In genomic region chr4:151417164-151417571, GRCh38 we compare ENCODE assay signal across 18 cellular contexts. TPM values are rescaled to one million over a fixed set of nuclear protein-coding genes. Genes with fewer than 3 reads are reported as not detected.
DNase-seq lines count a peak whose midpoint lies in the region; ATAC-seq, FAIRE-seq and TF ChIP-seq lines count a peak whose summit lies in the region.
"Had no signal": no experiment of that assay in that cellular context is flagged by ENCODE, and none has a peak within 500 bp of the region (broad histone marks: within the 10 kb centered on the region; RNA-seq: fewer than 3 reads in every experiment).

No MANE protein-coding gene starts in this region.

- no peaks in the 10 kb centered on the region for H3K27me3 ChIP-seq in HepG2 (ENCODE audit: control insufficient read depth in 1 of 2, insufficient read depth in 2 of 2, low read length in 2 of 2)
- H3K27me3 ChIP-seq in right lobe of liver = no peaks in the 10 kb centered on the region
- H3K27me3 ChIP-seq: testis had no signal

- H4K20me1 ChIP-seq in HepG2 (ENCODE audit: insufficient read depth, low read length) = no peaks in the 10 kb centered on the region

- H3K36me3 ChIP-seq in HepG2 (replicated peaks in 1 of 2; ENCODE audit: control insufficient read depth in 1 of 2, insufficient read depth in 2 of 2, low read length in 2 of 2) (no peaks in the 10 kb centered on the region), right lobe of liver (no peaks in the 10 kb centered on the region)
- H3K36me3 ChIP-seq: spleen had no signal

- TF ChIP-seq POLR2A in HepG2 (IDR thresholded peaks at IDR 0.05; ENCODE audit: insufficient read depth in 1 of 2, low read depth in 2 of 2, low read length in 2 of 2) = no peak
- no peak for TF ChIP-seq POLR2A in right lobe of liver (IDR thresholded peaks at IDR 0.05)

- intact Hi-C loops in HepG2 (cut with micrococcal nuclease; ENCODE audit: unreplicated experiment) (no loop called here), right lobe of liver (cut with DNase I) (no loop called here)

- POLR2A ChIA-PET in HepG2 (lab: Yijun Ruan, JAX) = no interaction called here

- peak; percentile 85 for ATAC-seq in HepG2
- ATAC-seq in right lobe of liver = no peak
- no peak for ATAC-seq in GM21447 (IDR thresholded peaks at IDR 0.05; ENCODE audit: unreplicated experiment)
- ATAC-seq in GM19023 (IDR thresholded peaks at IDR 0.05; ENCODE audit: unreplicated experiment) = no peak
- no peak for ATAC-seq in GM18511 (IDR thresholded peaks at IDR 0.05; ENCODE audit: unreplicated experiment)
- ATAC-seq: A549; effector memory CD8-positive, alpha-beta T cell had no signal

- H3K9me3 ChIP-seq in HepG2 (ENCODE audit: low read length) = no peaks in the 10 kb centered on the region
- H3K9me3 ChIP-seq in right lobe of liver = no peaks in the 10 kb centered on the region
- H3K9me3 ChIP-seq: A549, spleen, testis had no signal

- TF ChIP-seq CTCF in HepG2 (CRISPR knock-in tag; IDR thresholded peaks at IDR 0.05) (0 out of 2 replicates have a peak, but pooled peaks have one; percentile 20), right lobe of liver (IDR thresholded peaks at IDR 0.05) (no peak)

- no peak overlapping the region for H2AFZ ChIP-seq in HepG2 (ENCODE audit: low read length)

- H3K79me2 ChIP-seq in HepG2 (ENCODE audit: insufficient read depth, low read length) = peaks cover 4% of the 10 kb centered on the region

- H3K4me3 ChIP-seq in HepG2 (replicated peaks in 1 of 3; ENCODE audit: insufficient read depth in 1 of 3, low read depth in 2 of 3, low read length in 3 of 3) (no peak overlapping the region), right lobe of liver (no peak overlapping the region)
- H3K4me3 ChIP-seq: A549, spleen, testis had no signal

- H3K4me1 ChIP-seq in HepG2 (ENCODE audit: insufficient read depth, low read length) = peaks cover 26% of the 10 kb centered on the region
- H3K4me1 ChIP-seq in right lobe of liver = no peaks in the 10 kb centered on the region
- H3K4me1 ChIP-seq: spleen, testis had no signal

- in situ Hi-C loops in HepG2 (cut with HindIII; ENCODE audit: extremely low pct_ligation_motif_present, low pct_unique_long_range_greater_than_20kb) = no loop called here

- 83% methylated on average over 5 of the region's 5 CpGs for WGBS in HepG2 (ENCODE audit: low lambda C conversion rate)
- 76% methylated on average over 4 of the region's 5 CpGs for WGBS in right lobe of liver (ENCODE audit: insufficient coverage, low coverage, low lambda C conversion rate, missing lambda C conversion rate)

- DNase-seq in HepG2 (ENCODE audit: low spot score) (peak; percentile 46), right lobe of liver (no peak), RKO (ENCODE audit: low spot score) (peak; percentile 11), fibroblast of gingiva (ENCODE audit: low read depth) (peak; percentile 34)
- no peak for DNase-seq in activated CD4-positive, alpha-beta T cell treated with anti-CD3 and anti-CD28 coated beads for 1 hour
- DNase-seq: activated CD4-positive, alpha-beta T cell treated with anti-CD3 and anti-CD28 coated beads, Interleukin-2, amount 10 ng/mL, durations not matched to agents 7 days and 5 days; anterior cingulate cortex; effector memory CD8-positive, alpha-beta T cell; NCI-H1105 treated with DMSO at 0.1 percent for 48 hours; NCI-H446; spleen; testis had no signal

- TF ChIP-seq RAD21 in HepG2 (CRISPR knock-in tag; IDR thresholded peaks at IDR 0.05) = no peak

- CTCF ChIA-PET in HepG2 (lab: Yijun Ruan, JAX; ENCODE audit: low intra/inter-chr PET ratio, low total read pairs) = no interaction called here

- H3K27ac ChIP-seq in HepG2 (ENCODE audit: extremely low read length, insufficient read depth, low read length) = no peak overlapping the region
- H3K27ac ChIP-seq in right lobe of liver = no peak overlapping the region
- H3K27ac ChIP-seq: A549, spleen, testis had no signal

- no TSS peak for BruUV-seq in HepG2 (replicated peaks; lab: Mats Ljungman, UMichigan)

- H3K9ac ChIP-seq in HepG2 (ENCODE audit: insufficient read depth, low read depth, low read length) = no peak overlapping the region

- TF ChIP-seq EP300 in HepG2 (IDR thresholded peaks at IDR 0.05; ENCODE audit: low read depth in 2 of 2, low read length in 2 of 2) (no peak), HepG2 (CRISPR knock-in tag; IDR thresholded peaks at IDR 0.05; ENCODE audit: borderline replicate concordance) (no peak)

- FAIRE-seq in HepG2 (lab: Jason Lieb, UNC) = peak; percentile 39
- FAIRE-seq: A549 had no signal

- peak overlapping the region; percentile 45; the same call in 1 of the 2 replicates for H3K4me2 ChIP-seq in HepG2 (ENCODE audit: low read depth, low read length)
- H3K4me2 ChIP-seq: A549 had no signal

TF ChIP-seq in HepG2, 621 proteins besides CTCF, POLR2A, EP300 and RAD21 (continues in another document):
- no peak for TF ChIP-seq PHF8 (CRISPR knock-in tag; IDR thresholded peaks at IDR 0.05)
- no peak for TF ChIP-seq TARDBP (CRISPR knock-in tag; IDR thresholded peaks at IDR 0.05)
- TF ChIP-seq, protein P1, sequence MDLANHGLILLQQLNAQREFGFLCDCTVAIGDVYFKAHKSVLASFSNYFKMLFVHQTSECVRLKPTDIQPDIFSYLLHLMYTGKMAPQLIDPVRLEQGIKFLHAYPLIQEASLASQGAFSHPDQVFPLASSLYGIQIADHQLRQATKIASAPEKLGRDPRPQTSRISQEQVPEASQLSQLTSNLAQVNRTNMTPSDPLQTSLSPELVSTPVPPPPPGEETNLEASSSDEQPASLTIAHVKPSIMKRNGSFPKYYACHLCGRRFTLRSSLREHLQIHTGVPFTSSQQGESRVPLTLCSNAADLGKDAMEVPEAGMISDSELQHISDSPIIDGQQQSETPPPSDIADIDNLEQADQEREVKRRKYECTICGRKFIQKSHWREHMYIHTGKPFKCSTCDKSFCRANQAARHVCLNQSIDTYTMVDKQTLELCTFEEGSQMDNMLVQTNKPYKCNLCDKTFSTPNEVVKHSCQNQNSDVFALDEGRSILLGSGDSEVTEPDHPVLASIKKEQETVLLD (CRISPR knock-in tag; IDR thresholded peaks at IDR 0.05; ENCODE audit: low read depth) = no peak
- TF ChIP-seq, protein P2, sequence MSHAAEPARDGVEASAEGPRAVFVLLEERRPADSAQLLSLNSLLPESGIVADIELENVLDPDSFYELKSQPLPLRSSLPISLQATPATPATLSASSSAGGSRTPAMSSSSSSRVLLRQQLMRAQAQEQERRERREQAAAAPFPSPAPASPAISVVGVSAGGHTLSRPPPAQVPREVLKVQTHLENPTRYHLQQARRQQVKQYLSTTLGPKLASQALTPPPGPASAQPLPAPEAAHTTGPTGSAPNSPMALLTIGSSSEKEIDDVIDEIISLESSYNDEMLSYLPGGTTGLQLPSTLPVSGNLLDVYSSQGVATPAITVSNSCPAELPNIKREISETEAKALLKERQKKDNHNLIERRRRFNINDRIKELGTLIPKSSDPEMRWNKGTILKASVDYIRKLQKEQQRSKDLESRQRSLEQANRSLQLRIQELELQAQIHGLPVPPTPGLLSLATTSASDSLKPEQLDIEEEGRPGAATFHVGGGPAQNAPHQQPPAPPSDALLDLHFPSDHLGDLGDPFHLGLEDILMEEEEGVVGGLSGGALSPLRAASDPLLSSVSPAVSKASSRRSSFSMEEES (CRISPR knock-in tag; IDR thresholded peaks at IDR 0.05) = no peak
- TF ChIP-seq, protein P3, sequence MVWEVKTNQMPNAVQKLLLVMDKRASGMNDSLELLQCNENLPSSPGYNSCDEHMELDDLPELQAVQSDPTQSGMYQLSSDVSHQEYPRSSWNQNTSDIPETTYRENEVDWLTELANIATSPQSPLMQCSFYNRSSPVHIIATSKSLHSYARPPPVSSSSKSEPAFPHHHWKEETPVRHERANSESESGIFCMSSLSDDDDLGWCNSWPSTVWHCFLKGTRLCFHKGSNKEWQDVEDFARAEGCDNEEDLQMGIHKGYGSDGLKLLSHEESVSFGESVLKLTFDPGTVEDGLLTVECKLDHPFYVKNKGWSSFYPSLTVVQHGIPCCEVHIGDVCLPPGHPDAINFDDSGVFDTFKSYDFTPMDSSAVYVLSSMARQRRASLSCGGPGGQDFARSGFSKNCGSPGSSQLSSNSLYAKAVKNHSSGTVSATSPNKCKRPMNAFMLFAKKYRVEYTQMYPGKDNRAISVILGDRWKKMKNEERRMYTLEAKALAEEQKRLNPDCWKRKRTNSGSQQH (CRISPR knock-in tag; IDR thresholded peaks at IDR 0.05; ENCODE audit: low read depth) = no peak
- no peak for TF ChIP-seq ZNF331 (CRISPR knock-in tag; IDR thresholded peaks at IDR 0.05)
- TF ChIP-seq NFYC (CRISPR knock-in tag; IDR thresholded peaks at IDR 0.05) = 0 out of 2 replicates have a peak, but pooled peaks have one; percentile 39
- TF ChIP-seq ZNF841 (CRISPR knock-in tag; IDR thresholded peaks at IDR 0.05; ENCODE audit: borderline replicate concordance) = no peak

RNA-seq across cellular contexts. Expression of gene FHIP1A, which starts 8.2 kb away (rescaled TPM):
- total RNA-seq in HepG2 (2016; rRNA removed; fragmentation: Illumina TruSeq; extraction: Trizol) = 2.9 and 6.2 TPM in 2 replicates
- total RNA-seq in HepG2 (2016; cell fraction: cytosol; rRNA removed; fragmentation: Illumina TruSeq; extraction: Trizol; ENCODE audit: low read depth) = 5.3 and 6.2 TPM in 2 replicates
- total RNA-seq in HepG2 (2016; cell fraction: insoluble cytoplasmic fraction; rRNA removed; fragmentation: Illumina TruSeq; extraction: Trizol) = 3.6 and 5.2 TPM in 2 replicates
- 3.6 and 4.4 TPM in 2 replicates for total RNA-seq in HepG2 (2016; cell fraction: membrane; rRNA removed; fragmentation: Illumina TruSeq; extraction: Trizol)
- 6.8 and 11.0 TPM in 2 replicates for total RNA-seq in HepG2 (2016; cell fraction: nucleus; rRNA removed; fragmentation: Illumina TruSeq; extraction: Trizol)
- polyA plus RNA-seq in HepG2 (2011; rRNA removed) = 4.1 and 4.3 TPM in 2 replicates
- polyA plus RNA-seq in HepG2 (2011; cell fraction: cytosol; rRNA removed) = 2.2 and 2.9 TPM in 2 replicates
- polyA plus RNA-seq in HepG2 (2011; cell fraction: nucleus; rRNA removed) = 11.5 and 13.7 TPM in 2 replicates
- polyA plus RNA-seq in HepG2 (2012) = 2.1 and 2.5 TPM in 2 replicates
- 0.06 and 0.24 TPM in 2 replicates for polyA plus RNA-seq in HepG2 (2016; cell fraction: cytosol; fragmentation: Illumina TruSeq; extraction: Trizol; ENCODE audit: low read depth)
- 1.1 and 2.0 TPM in 2 replicates for polyA plus RNA-seq in HepG2 (2016; cell fraction: insoluble cytoplasmic fraction; fragmentation: Illumina TruSeq; extraction: Trizol; ENCODE audit: low read depth)
- polyA plus RNA-seq in HepG2 (2016; cell fraction: membrane; fragmentation: Illumina TruSeq; extraction: Trizol; ENCODE audit: low read depth) = 0.23 and 0.41 TPM in 2 replicates
- polyA plus RNA-seq in HepG2 (2016; cell fraction: nucleus; fragmentation: Illumina TruSeq; extraction: Trizol; ENCODE audit: insufficient read depth, low read depth) = 1.8 and 2.0 TPM in 2 replicates
- polyA minus RNA-seq in HepG2 (2011; rRNA and poly(A)+ RNA removed; ENCODE audit: low replicate concordance) = 19.9 and 26.0 TPM in 2 replicates
- 7.2 and 9.9 TPM in 2 replicates for polyA minus RNA-seq in HepG2 (2011; cell fraction: cytosol; rRNA and poly(A)+ RNA removed)
- 42.9 and 59.2 TPM in 2 replicates for polyA minus RNA-seq in HepG2 (2011; cell fraction: nucleus; rRNA and poly(A)+ RNA removed)
- total RNA-seq in right lobe of liver = 1 to 10 TPM in 5 of 6 experiments, under 1 TPM in 1; 0.74 to 5.7 (median 3.2) TPM
- total RNA-seq: activated CD4-positive, alpha-beta T cell treated with anti-CD3 and anti-CD28 coated beads, Interleukin-2, amount 10 ng/mL, durations not matched to agents 7 days and 5 days; activated T-helper 1 cell treated with anti-CD3 and anti-CD28 coated beads, Interleukin-12 subunit alpha, Interleukin-12 subunit beta, Interleukin-2, Interleukin-4 antibody, amounts not matched to agents 30 ng/mL and 10 ng/mL and 1 ng/mL, durations not matched to agents 14 hours and 24 hours and 36 hours; T-helper 2 cell treated with Interferon-gamma antibody and Interleukin-4, amounts not matched to agents 100 ng/mL and 5 ng/mL, for 36 hours had no signal

Comparison
In these comparisons a context has a peak if more than half of its experiments do, and no peak if none do; other contexts are left out.
1. DNase-seq: peak in HepG2 (single experiment), RKO (single experiment) and fibroblast of gingiva (single experiment); none in right lobe of liver (0 of 3) and activated CD4-positive, alpha-beta T cell treated with anti-CD3 and anti-CD28 coated beads for 1 hour (single experiment).